Comparison of ENCODE assay signal across 25 cellular contexts in the genomic region with DNA sequence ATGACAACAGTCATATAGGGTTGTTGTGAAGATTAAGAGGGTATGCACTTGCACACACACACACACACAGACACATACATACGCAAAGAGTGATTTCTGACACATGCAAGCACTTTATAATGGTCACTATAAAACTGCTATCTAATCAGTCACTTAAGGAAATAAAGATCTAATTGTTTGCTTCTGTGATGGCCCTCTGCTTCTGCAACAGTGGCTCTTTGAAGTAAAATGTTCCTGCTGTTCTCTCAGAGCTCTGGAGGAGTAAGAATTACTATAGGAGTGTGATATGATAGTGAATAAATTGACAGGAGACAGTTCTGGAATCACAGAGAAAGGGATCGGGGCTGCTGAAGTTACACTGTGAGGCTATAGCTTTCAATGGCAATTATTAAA.
"Had no signal": no experiment of that assay in that cellular context is flagged by ENCODE, and none has a peak within 500 bp of the region (broad histone marks: within the 10 kb centered on the region; RNA-seq: fewer than 3 reads in every experiment).

No MANE protein-coding gene starts in this region.

- H3K9me3 Mint-ChIP-seq: activated B cell treated with CpG ODN at 0.5 μM for 24 hours; activated CD8-positive, alpha-beta T cell treated with anti-CD3 and anti-CD28 coated beads for 36 hours; activated naive CD4-positive, alpha-beta T cell treated with anti-CD3 and anti-CD28 coated beads, Interleukin-2, amount 50 U/mL, for 24 hours; memory B cell; stimulated activated memory B cell treated with anti-CD40 and anti-IgM and Interleukin-4, amounts not matched to agents 10 μg/mL and 1 μg/mL and 100 μg/mL, for 72 hours had no signal

- H3K27ac Mint-ChIP-seq: activated B cell treated with CpG ODN at 0.5 μM for 24 hours; activated CD8-positive, alpha-beta T cell treated with anti-CD3 and anti-CD28 coated beads for 36 hours; activated naive CD4-positive, alpha-beta T cell treated with anti-CD3 and anti-CD28 coated beads, Interleukin-2, amount 50 U/mL, for 24 hours; activated T-helper 2 cell treated with anti-CD3 and anti-CD28 coated beads, Interferon-gamma antibody, Interleukin-2, Interleukin-4, amounts not matched to agents 10 μg/mL and 5 μg/mL and 100 μg/mL, durations not matched to agents 14 hours and 24 hours and 36 hours; memory B cell; natural killer cell treated with Interleukin-12 subunit alpha and Interleukin-12 subunit beta and Interleukin-15 and Interleukin-18, amount 100 ng/mL, for 72 hours; stimulated activated memory B cell treated with anti-CD40 and anti-IgM and Interleukin-4, amounts not matched to agents 10 μg/mL and 1 μg/mL and 100 μg/mL, for 72 hours had no signal

- H3K27ac ChIP-seq: coronary artery, dorsolateral prefrontal cortex, sigmoid colon, stomach, thyroid gland, upper lobe of left lung had no signal

- H3K9me3 ChIP-seq: sigmoid colon, stomach, thyroid gland, upper lobe of left lung had no signal

- H3K4me3 Mint-ChIP-seq: activated B cell treated with CpG ODN at 0.5 μM for 24 hours; activated CD8-positive, alpha-beta T cell treated with anti-CD3 and anti-CD28 coated beads for 36 hours; activated naive CD4-positive, alpha-beta T cell treated with anti-CD3 and anti-CD28 coated beads, Interleukin-2, amount 50 U/mL, for 24 hours; memory B cell; natural killer cell treated with Interleukin-12 subunit alpha and Interleukin-12 subunit beta and Interleukin-15 and Interleukin-18, amount 100 ng/mL, for 72 hours; stimulated activated memory B cell treated with anti-CD40 and anti-IgM and Interleukin-4, amounts not matched to agents 10 μg/mL and 1 μg/mL and 100 μg/mL, for 72 hours had no signal

- DNase-seq: activated B cell treated with CpG ODN at 0.5 μM for 24 hours; activated CD4-positive, alpha-beta T cell treated with anti-CD3 and anti-CD28 coated beads, Interleukin-2, amount 50 U/mL, for 1 hour; activated CD8-positive, alpha-beta T cell treated with anti-CD3 and anti-CD28 coated beads for 36 hours; activated T-cell treated with anti-CD3 and anti-CD28 coated beads, Interleukin-2, amount 50 U/mL, for 48 hours; dorsolateral prefrontal cortex; effector memory CD4-positive, alpha-beta T cell; head of caudate nucleus; hippocampal formation; left cardiac atrium; posterior cingulate gyrus; sigmoid colon; small intestine; stimulated activated CD4-positive, alpha-beta T cell treated with anti-CD3 and anti-CD28 coated beads, Interleukin-1b, Interleukin-23, amount 100 ng/mL, for 48 hours; stimulated activated CD4-positive, alpha-beta T cell treated with anti-CD3 and anti-CD28 coated beads, Interleukin-4, amount 100 ng/mL, for 4 hours; stimulated activated CD8-positive, alpha-beta memory T cell treated with anti-CD3 and anti-CD28 coated beads, Interleukin-4, amount 100 ng/mL, for 48 hours; stomach; T-helper 2 cell; thyroid gland; upper lobe of left lung had no signal

- H3K36me3 Mint-ChIP-seq: activated naive CD4-positive, alpha-beta T cell treated with anti-CD3 and anti-CD28 coated beads, Interleukin-2, amount 50 U/mL, for 24 hours; memory B cell; natural killer cell treated with Interleukin-12 subunit alpha and Interleukin-12 subunit beta and Interleukin-15 and Interleukin-18, amount 100 ng/mL, for 72 hours; stimulated activated memory B cell treated with anti-CD40 and anti-IgM and Interleukin-4, amounts not matched to agents 10 μg/mL and 1 μg/mL and 100 μg/mL, for 72 hours had no signal

- ATAC-seq: activated CD8-positive, alpha-beta T cell treated with anti-CD3 and anti-CD28 coated beads for 36 hours; left cardiac atrium; natural killer cell treated with Interleukin-12 subunit alpha and Interleukin-12 subunit beta and Interleukin-15 and Interleukin-18, amount 100 ng/mL, for 72 hours; stimulated activated memory B cell treated with anti-CD40 and anti-IgM and Interleukin-4, amounts not matched to agents 10 μg/mL and 1 μg/mL and 100 μg/mL, for 72 hours had no signal

- H3K4me1 Mint-ChIP-seq: activated B cell treated with CpG ODN at 0.5 μM for 24 hours; activated naive CD4-positive, alpha-beta T cell treated with anti-CD3 and anti-CD28 coated beads, Interleukin-2, amount 50 U/mL, for 24 hours had no signal

- H3K36me3 ChIP-seq: sigmoid colon, stomach, thyroid gland, upper lobe of left lung had no signal

- H3K4me1 ChIP-seq: upper lobe of left lung had no signal

- H3K4me3 ChIP-seq: coronary artery, dorsolateral prefrontal cortex, sigmoid colon, stomach, thyroid gland, upper lobe of left lung had no signal

- H3K27me3 Mint-ChIP-seq: activated B cell treated with CpG ODN at 0.5 μM for 24 hours; activated CD8-positive, alpha-beta T cell treated with anti-CD3 and anti-CD28 coated beads for 36 hours; activated naive CD4-positive, alpha-beta T cell treated with anti-CD3 and anti-CD28 coated beads, Interleukin-2, amount 50 U/mL, for 24 hours; natural killer cell treated with Interleukin-12 subunit alpha and Interleukin-12 subunit beta and Interleukin-15 and Interleukin-18, amount 100 ng/mL, for 72 hours had no signal

- H3K27me3 ChIP-seq: sigmoid colon, stomach, thyroid gland, upper lobe of left lung had no signal
